18 cellular contexts compared by ENCODE assay signal in the genomic region with DNA sequence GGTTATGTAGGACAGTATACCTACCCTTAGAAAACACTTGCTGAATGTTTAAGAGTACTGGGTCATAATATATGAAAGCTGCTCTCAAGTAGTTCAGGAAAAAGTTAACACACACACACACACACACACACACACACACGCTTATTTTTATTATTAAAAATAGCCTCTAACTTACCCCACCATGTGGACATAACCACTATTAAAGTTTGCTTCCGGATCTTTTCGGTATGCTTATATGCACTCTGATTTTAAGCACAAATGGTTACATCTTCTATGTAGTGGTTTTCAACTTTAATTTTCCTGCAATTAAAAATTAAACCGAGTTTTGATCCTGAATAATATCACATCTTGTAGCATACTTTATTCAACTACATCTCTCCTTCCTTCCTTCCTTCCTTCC.
"Had no signal": no experiment of that assay in that cellular context is flagged by ENCODE, and none has a peak within 500 bp of the region (broad histone marks: within the 10 kb centered on the region; RNA-seq: fewer than 3 reads in every experiment).

No MANE protein-coding gene starts in this region.

- H3K27me3 Mint-ChIP-seq: activated CD4-positive, alpha-beta memory T cell treated with anti-CD3 and anti-CD28 coated beads, Interleukin-2, amount 10 ng/mL, durations not matched to agents 7 days and 5 days; activated naive CD8-positive, alpha-beta T cell; activated T-cell treated with anti-CD3 and anti-CD28 coated beads, Interleukin-2, amount 50 U/mL, for 24 hours; central memory CD8-positive, alpha-beta T cell; naive B cell had no signal

- FAIRE-seq: islet of Langerhans had no signal

- H3K9me3 ChIP-seq: body of pancreas, thyroid gland, vagina had no signal

- H3K4me3 Mint-ChIP-seq: activated CD4-positive, alpha-beta memory T cell treated with anti-CD3 and anti-CD28 coated beads, Interleukin-2, amount 10 ng/mL, durations not matched to agents 7 days and 5 days; activated naive CD8-positive, alpha-beta T cell; activated T-cell treated with anti-CD3 and anti-CD28 coated beads, Interleukin-2, amount 50 U/mL, for 24 hours; central memory CD8-positive, alpha-beta T cell; naive B cell; stimulated activated effector memory CD8-positive, alpha-beta T cell treated with anti-CD3 and anti-CD28 coated beads, Interleukin-12 subunit alpha, Interleukin-12 subunit beta, amount 100 ng/mL, for 72 hours; WTC11 had no signal

- H3K27ac Mint-ChIP-seq: activated CD4-positive, alpha-beta memory T cell treated with anti-CD3 and anti-CD28 coated beads, Interleukin-2, amount 10 ng/mL, durations not matched to agents 7 days and 5 days; activated naive CD8-positive, alpha-beta T cell; activated T-cell treated with anti-CD3 and anti-CD28 coated beads, Interleukin-2, amount 50 U/mL, for 24 hours; stimulated activated effector memory CD8-positive, alpha-beta T cell treated with anti-CD3 and anti-CD28 coated beads, Interleukin-12 subunit alpha, Interleukin-12 subunit beta, amount 100 ng/mL, for 72 hours had no signal

- H3K36me3 Mint-ChIP-seq: activated naive CD8-positive, alpha-beta T cell; naive B cell; stimulated activated effector memory CD8-positive, alpha-beta T cell treated with anti-CD3 and anti-CD28 coated beads, Interleukin-12 subunit alpha, Interleukin-12 subunit beta, amount 100 ng/mL, for 72 hours; WTC11 had no signal

- ATAC-seq: body of pancreas; left colon; stimulated activated effector memory CD8-positive, alpha-beta T cell treated with anti-CD3 and anti-CD28 coated beads, Interleukin-12 subunit alpha, Interleukin-12 subunit beta, amount 100 ng/mL, for 72 hours had no signal

- H3K9me3 Mint-ChIP-seq: activated CD4-positive, alpha-beta memory T cell treated with anti-CD3 and anti-CD28 coated beads, Interleukin-2, amount 10 ng/mL, durations not matched to agents 7 days and 5 days; activated T-cell treated with anti-CD3 and anti-CD28 coated beads, Interleukin-2, amount 50 U/mL, for 24 hours; central memory CD8-positive, alpha-beta T cell; naive B cell; stimulated activated effector memory CD8-positive, alpha-beta T cell treated with anti-CD3 and anti-CD28 coated beads, Interleukin-12 subunit alpha, Interleukin-12 subunit beta, amount 100 ng/mL, for 72 hours; WTC11 had no signal

- H3K27me3 ChIP-seq: body of pancreas, thyroid gland, vagina had no signal

- H3K27ac ChIP-seq: body of pancreas, thyroid gland, vagina had no signal

- H3K4me3 ChIP-seq: body of pancreas, thyroid gland, vagina had no signal

- H3K36me3 ChIP-seq: thyroid gland, vagina had no signal

- DNase-seq: activated CD4-positive, alpha-beta memory T cell treated with anti-CD3 and anti-CD28 coated beads, Interleukin-2, amount 10 ng/mL, durations not matched to agents 7 days and 5 days; activated CD4-positive, alpha-beta T cell treated with anti-CD3 and anti-CD28 coated beads for 4 hours; activated effector memory CD4-positive, alpha-beta T cell treated with Interleukin-2 at 50 U/mL for 16 hours; activated T-cell treated with anti-CD3 and anti-CD28 coated beads, Interleukin-2, amount 50 U/mL, for 24 hours; amygdala; body of pancreas; left colon; mammary epithelial cell; naive B cell; posterior cingulate gyrus; T-helper 2 cell; thyroid gland had no signal
